11 cellular contexts compared by ENCODE assay signal in genomic region chr12:120724720-120725119, GRCh38. TPM values are rescaled to one million over a fixed set of nuclear protein-coding genes. Genes with fewer than 3 reads are reported as not detected.
DNase-seq lines count a peak whose midpoint lies in the region; ATAC-seq and TF ChIP-seq lines count a peak whose summit lies in the region.
"Had no signal": no experiment of that assay in that cellular context is flagged by ENCODE, and none has a peak within 500 bp of the region (broad histone marks: within the 10 kb centered on the region; RNA-seq: fewer than 3 reads in every experiment).

No MANE protein-coding gene starts in this region.

- H3K4me1 Mint-ChIP-seq in HFFc6 (ENCODE audit: low read depth) = peaks cover 22% of the 10 kb centered on the region
- peaks cover 20% of the 10 kb centered on the region for H3K4me1 Mint-ChIP-seq in activated naive CD8-positive, alpha-beta T cell treated with anti-CD3 and anti-CD28 coated beads, Interleukin-2, amount 50 U/mL, for 24 hours
- peaks cover 6 to 30% (median 23%) of the 10 kb centered on the region in 7 donors for H3K4me1 Mint-ChIP-seq in naive thymus-derived CD4-positive, alpha-beta T cell

- no peaks in the 10 kb centered on the region for H3K9me3 Mint-ChIP-seq in HFFc6
- no peaks in the 10 kb centered on the region for H3K9me3 Mint-ChIP-seq in activated naive CD8-positive, alpha-beta T cell treated with anti-CD3 and anti-CD28 coated beads, Interleukin-2, amount 50 U/mL, for 24 hours
- no peaks in the 10 kb centered on the region for H3K9me3 Mint-ChIP-seq in naive thymus-derived CD4-positive, alpha-beta T cell

- peaks cover 44% of the 10 kb centered on the region for H3K36me3 Mint-ChIP-seq in HFFc6 (ENCODE audit: low read depth)
- H3K36me3 Mint-ChIP-seq in activated naive CD8-positive, alpha-beta T cell treated with anti-CD3 and anti-CD28 coated beads, Interleukin-2, amount 50 U/mL, for 24 hours (ENCODE audit: low read depth) = peaks cover 25% of the 10 kb centered on the region
- peaks cover 6 to 39% (median 12%) of the 10 kb centered on the region in 5 donors for H3K36me3 Mint-ChIP-seq in naive thymus-derived CD4-positive, alpha-beta T cell

- no peak for ATAC-seq in activated naive CD8-positive, alpha-beta T cell treated with anti-CD3 and anti-CD28 coated beads, Interleukin-2, amount 50 U/mL, for 24 hours
- ATAC-seq in naive thymus-derived CD4-positive, alpha-beta T cell = no peak
- ATAC-seq in HG03196 (IDR thresholded peaks at IDR 0.05; ENCODE audit: unreplicated experiment) (no peak), HG03442 (IDR thresholded peaks at IDR 0.05; ENCODE audit: unreplicated experiment) (no peak)

- H3K27ac ChIP-seq in BLaER1 treated with 17β-estradiol and CSF1 and Interleukin-3, amounts not matched to agents 10 nM and 100 nM = no peak overlapping the region
- H3K27ac ChIP-seq in naive thymus-derived CD4-positive, alpha-beta T cell (ENCODE audit: low read depth, low read length) = no peak overlapping the region

- no peak for TF ChIP-seq CTCF in HFFc6 (IDR thresholded peaks at IDR 0.05)

- H3K36me3 ChIP-seq in BLaER1 treated with 17β-estradiol and CSF1 and Interleukin-3, amounts not matched to agents 10 nM and 100 nM = peaks cover 37 to 76% (median 65%) of the 10 kb centered on the region in 11 experiments
- peaks cover 0 to 33% (median 0%) of the 10 kb centered on the region in 3 experiments for H3K36me3 ChIP-seq in naive thymus-derived CD4-positive, alpha-beta T cell (ENCODE audit: control insufficient read depth in 2 of 3, insufficient read depth in 3 of 3, low read length in 3 of 3)

- H3K4me1 ChIP-seq in BLaER1 treated with 17β-estradiol and CSF1 and Interleukin-3, amounts not matched to agents 10 nM and 100 nM = peaks cover 28 to 49% (median 43%) of the 10 kb centered on the region in 10 experiments
- peaks cover 12 to 13% of the 10 kb centered on the region in 2 donors for H3K4me1 ChIP-seq in naive thymus-derived CD4-positive, alpha-beta T cell (ENCODE audit: control insufficient read depth in 2 of 2, insufficient read depth in 2 of 2, low read length in 2 of 2)

- H3K4me3 ChIP-seq in BLaER1 treated with 17β-estradiol and CSF1 and Interleukin-3, amounts not matched to agents 10 nM and 100 nM = peak overlapping the region in 2 of 10 experiments; percentile 67 to 70; a peak in 3 of 20 replicates
- H3K4me3 ChIP-seq in naive thymus-derived CD4-positive, alpha-beta T cell (ENCODE audit: low read length) = no peak overlapping the region

- peak overlapping the region; percentile 81 to 97 (median 94) for H3K4me2 ChIP-seq in BLaER1 treated with 17β-estradiol and CSF1 and Interleukin-3, amounts not matched to agents 10 nM and 100 nM

- H3K27ac Mint-ChIP-seq in HFFc6 = peak overlapping the region; percentile 66
- no peak overlapping the region for H3K27ac Mint-ChIP-seq in activated naive CD8-positive, alpha-beta T cell treated with anti-CD3 and anti-CD28 coated beads, Interleukin-2, amount 50 U/mL, for 24 hours
- H3K27ac Mint-ChIP-seq in naive thymus-derived CD4-positive, alpha-beta T cell = peak overlapping the region in 8 of 9 donors; percentile 21 to 84 (median 59)

- CTCF ChIA-PET in naive thymus-derived CD4-positive, alpha-beta T cell (lab: Charles Lee) = interaction anchor here (1.2 kb wide), 1 partner anchor 78 kb away, joined by 5 read pairs; no protein-coding TSS in a partner anchor

- POLR2A ChIA-PET in naive thymus-derived CD4-positive, alpha-beta T cell (lab: Charles Lee) = no interaction called here

- intact Hi-C loops in naive thymus-derived CD4-positive, alpha-beta T cell (cut with micrococcal nuclease) = loop anchor here (1.0 to 5.0 kb wide), 5 partner anchors 14 to 187 kb away; partner anchors contain the start of genes POP5 (in 2 of the 2), SPPL3 (in 2 of the 2) and UNC119B (in 1 of the 2)

- H3K4me3 Mint-ChIP-seq in HFFc6 = peak overlapping the region; percentile 81
- H3K4me3 Mint-ChIP-seq in activated naive CD8-positive, alpha-beta T cell treated with anti-CD3 and anti-CD28 coated beads, Interleukin-2, amount 50 U/mL, for 24 hours = peak overlapping the region; percentile 84
- H3K4me3 Mint-ChIP-seq in naive thymus-derived CD4-positive, alpha-beta T cell = peak overlapping the region; percentile 82 to 98 (median 90)

- no peaks in the 10 kb centered on the region for H3K9me3 ChIP-seq in BLaER1 treated with 17β-estradiol and CSF1 and Interleukin-3, amounts not matched to agents 10 nM and 100 nM (replicated peaks in 1 of 11)
- H3K9me3 ChIP-seq in naive thymus-derived CD4-positive, alpha-beta T cell (ENCODE audit: control insufficient read depth in 2 of 3, low read length in 3 of 3) = no peaks in the 10 kb centered on the region
- H3K9me3 ChIP-seq: Peyer's patch had no signal

- DNase-seq in HFFc6 (no peak), T1000 (lab: John Stamatoyannopoulos, UW) (no peak), AG20443 (ENCODE audit: low spot score) (no peak)
- DNase-seq in activated naive CD8-positive, alpha-beta T cell treated with anti-CD3 and anti-CD28 coated beads, Interleukin-2, amount 50 U/mL, for 24 hours = no peak
- no peak for DNase-seq in naive thymus-derived CD4-positive, alpha-beta T cell
- DNase-seq: DMS 273 treated with DMSO at 0.1 percent for 48 hours, NCI-H1436 treated with DMSO at 0.1 percent for 48 hours, Peyer's patch had no signal

- H3K27me3 Mint-ChIP-seq in HFFc6 (ENCODE audit: insufficient read depth) = peaks cover 2% of the 10 kb centered on the region; the same call in 1 of the 2 replicates
- no peaks in the 10 kb centered on the region for H3K27me3 Mint-ChIP-seq in activated naive CD8-positive, alpha-beta T cell treated with anti-CD3 and anti-CD28 coated beads, Interleukin-2, amount 50 U/mL, for 24 hours
- H3K27me3 Mint-ChIP-seq in naive thymus-derived CD4-positive, alpha-beta T cell = no peaks in the 10 kb centered on the region

- no peaks in the 10 kb centered on the region for H3K27me3 ChIP-seq in BLaER1 treated with 17β-estradiol and CSF1 and Interleukin-3, amounts not matched to agents 10 nM and 100 nM
- H3K27me3 ChIP-seq in naive thymus-derived CD4-positive, alpha-beta T cell (ENCODE audit: control insufficient read depth in 2 of 2, insufficient read depth in 2 of 2, low read length in 2 of 2) = no peaks in the 10 kb centered on the region
- H3K27me3 ChIP-seq: Peyer's patch had no signal

- peak overlapping the region in 4 of 11 experiments; percentile 75 to 87 (median 82); a peak in 7 of 22 replicates for H3K9ac ChIP-seq in BLaER1 treated with 17β-estradiol and CSF1 and Interleukin-3, amounts not matched to agents 10 nM and 100 nM

- peaks cover 0 to 47% (median 27%) of the 10 kb centered on the region in 11 experiments; a peak in 17 of 22 replicates for H4K20me1 ChIP-seq in BLaER1 treated with 17β-estradiol and CSF1 and Interleukin-3, amounts not matched to agents 10 nM and 100 nM

RNA-seq across cellular contexts. Expression of gene ACADS, which starts 0.9 kb away (rescaled TPM):
- 1 to 10 TPM in 5 of 6 experiments, under 1 TPM in 1; 0.99 to 2.4 (median 2.0) TPM for total RNA-seq in HFFc6 (2021; fragmentation: NEBNext Ultra II Directional; extraction: Animal tissue kit (Norgen Biotek cat#: 25700))
- total RNA-seq in naive thymus-derived CD4-positive, alpha-beta T cell = 10 to 100 TPM; 10.4 to 18.1 (median 15.7) TPM
- polyA plus RNA-seq in naive thymus-derived CD4-positive, alpha-beta T cell = 10 to 100 TPM; 18.4 to 28.7 TPM

RNA-seq across cellular contexts. Expression of gene UNC119B, which starts 14.5 kb away (rescaled TPM):
- total RNA-seq in HFFc6 (2021; fragmentation: NEBNext Ultra II Directional; extraction: Animal tissue kit (Norgen Biotek cat#: 25700)) = 10 to 100 TPM; 32.9 to 39.5 (median 34.4) TPM
- 10 to 100 TPM; 10.9 to 26.7 (median 18.8) TPM for total RNA-seq in naive thymus-derived CD4-positive, alpha-beta T cell
- polyA plus RNA-seq in naive thymus-derived CD4-positive, alpha-beta T cell = 10 to 100 TPM; 10.6 to 12.5 TPM

RNA-seq across cellular contexts. Expression of gene MLEC, which starts 37.8 kb away (rescaled TPM):
- 100 to 1,000 TPM; 195 to 241 (median 209) TPM for total RNA-seq in HFFc6 (2021; fragmentation: NEBNext Ultra II Directional; extraction: Animal tissue kit (Norgen Biotek cat#: 25700))
- 100 to 1,000 TPM in 1 of 5 experiments, 10 to 100 TPM in 4; 27.6 to 132 (median 57.6) TPM for total RNA-seq in naive thymus-derived CD4-positive, alpha-beta T cell
- polyA plus RNA-seq in naive thymus-derived CD4-positive, alpha-beta T cell = 10 to 100 TPM; 24.5 to 41.6 TPM
